ENCODE assay signal across 13 cellular contexts in genomic region chr4:185541251-185541671, GRCh38. TPM values are rescaled to one million over a fixed set of nuclear protein-coding genes. Genes with fewer than 3 reads are reported as not detected.
A peak's percentile ranks its signal among the peaks of the same experiment; 100 is the strongest.
DNase-seq lines count a peak whose midpoint lies in the region; ATAC-seq, FAIRE-seq and TF ChIP-seq lines count a peak whose summit lies in the region.
"Had no signal": no experiment of that assay in that cellular context is flagged by ENCODE, and none has a peak within 500 bp of the region (broad histone marks: within the 10 kb centered on the region; RNA-seq: fewer than 3 reads in every experiment).

No MANE protein-coding gene starts in this region.

- H3K9me3 ChIP-seq in GM12878 (replicated peaks; ENCODE audit: control insufficient read depth, insufficient read depth, low read length) = no peaks in the 10 kb centered on the region; the same call in 2 of the 3 replicates
- no peaks in the 10 kb centered on the region for H3K9me3 ChIP-seq in gastroesophageal sphincter
- H3K9me3 ChIP-seq in muscle layer of duodenum (ENCODE audit: control insufficient read depth in 1 of 2, low read length in 2 of 2) = no peaks in the 10 kb centered on the region
- H3K9me3 ChIP-seq in thyroid gland = no peaks in the 10 kb centered on the region

- CTCF ChIA-PET in GM12878 (lab: Yijun Ruan, JAX) (no interaction called here), GM10248 (lab: Yijun Ruan, JAX) (interaction anchor here (3.6 kb wide), 1 partner anchor 10 kb away, joined by 11 read pairs; no protein-coding TSS in a partner anchor)

- ATAC-seq in GM12878 = no peak
- peak; percentile 64 for ATAC-seq in gastroesophageal sphincter
- no peak for ATAC-seq in GM19452 (IDR thresholded peaks at IDR 0.05; ENCODE audit: unreplicated experiment)
- ATAC-seq: activated T-helper 17 cell treated with anti-CD3 and anti-CD28 coated beads, Interleukin-2, amount 50 U/mL, for 72 hours; T-cell had no signal

- no peaks in the 10 kb centered on the region for H3K79me2 ChIP-seq in GM12878 (ENCODE audit: control insufficient read depth, insufficient read depth, low read length)

- TF ChIP-seq EP300 in GM12878 (IDR thresholded peaks at IDR 0.05; ENCODE audit: borderline replicate concordance in 1 of 2, control insufficient read depth in 1 of 2, low read depth in 2 of 2, low read length in 2 of 2) (no peak), gastroesophageal sphincter (IDR thresholded peaks at IDR 0.05) (no peak)

- no peak overlapping the region for H2AFZ ChIP-seq in GM12878 (ENCODE audit: control insufficient read depth, low read depth, low read length)

- TF ChIP-seq RAD21 in GM12878 (IDR thresholded peaks at IDR 0.05; ENCODE audit: insufficient read depth, low read depth, low read length) = no peak

- H3K27ac ChIP-seq in GM12878 (ENCODE audit: control insufficient read depth, insufficient read depth) (no peak overlapping the region), gastroesophageal sphincter (peak overlapping the region; percentile 73 to 99 (median 79)), muscle layer of duodenum (ENCODE audit: low read length) (peak overlapping the region; percentile 43), thyroid gland (peak overlapping the region; percentile 75 to 80 (median 77))
- H3K27ac ChIP-seq: KMS-11 had no signal

- H4K20me1 ChIP-seq in GM12878 (ENCODE audit: control insufficient read depth, insufficient read depth) = no peaks in the 10 kb centered on the region

- H3K4me1 ChIP-seq in GM12878 (ENCODE audit: control insufficient read depth, insufficient read depth, low read length) (no peaks in the 10 kb centered on the region), gastroesophageal sphincter (peaks cover 3 to 51% (median 33%) of the 10 kb centered on the region in 3 donors), muscle layer of duodenum (ENCODE audit: control insufficient read depth in 1 of 2, insufficient read depth in 2 of 2, low read length in 2 of 2) (peaks cover 4 to 15% of the 10 kb centered on the region in 2 donors), thyroid gland (peaks cover 25 to 29% of the 10 kb centered on the region in 2 donors)

- TF ChIP-seq POLR2A in GM12878 (IDR thresholded peaks at IDR 0.05; ENCODE audit: low read depth, low read length) = no peak
- no peak for TF ChIP-seq POLR2A in gastroesophageal sphincter (IDR thresholded peaks at IDR 0.05)
- TF ChIP-seq POLR2A in thyroid gland (IDR thresholded peaks at IDR 0.05) = peak in 1 of 2 donors; percentile 59

- POLR2A ChIA-PET in GM12878 (lab: Charles Lee) (no interaction called here), GM10248 (lab: Yijun Ruan, JAX) (no interaction called here)

- RAD21 ChIA-PET in GM12878 (lab: Charles Lee; ENCODE audit: unreplicated experiment) = no interaction called here

- no peak for TF ChIP-seq CTCF in GM12878 (IDR thresholded peaks at IDR 0.05 in 2 of 3, conservative IDR thresholded peaks at IDR 0.05 in 1 of 3; ENCODE audit: control insufficient read depth in 2 of 3, extremely low read depth in 1 of 3, insufficient read depth in 1 of 3, low read depth in 3 of 3, low read length in 3 of 3)
- TF ChIP-seq CTCF in gastroesophageal sphincter (IDR thresholded peaks at IDR 0.05) = no peak
- no peak for TF ChIP-seq CTCF in thyroid gland (IDR thresholded peaks at IDR 0.05)
- TF ChIP-seq CTCF in GM10248 (IDR thresholded peaks at IDR 0.05; ENCODE audit: control extremely low read depth, extremely low read depth, low read depth, missing control alignments) = no peak

- H3K27me3 ChIP-seq in GM12878 (replicated peaks in 1 of 2; ENCODE audit: control insufficient read depth in 2 of 2, insufficient read depth in 2 of 2, low read length in 1 of 2) (peaks cover 0 to 3% of the 10 kb centered on the region in 2 experiments; a peak in 3 of 4 replicates), gastroesophageal sphincter (no peaks in the 10 kb centered on the region), muscle layer of duodenum (ENCODE audit: low read depth, low read length) (peaks cover 7% of the 10 kb centered on the region), thyroid gland (no peaks in the 10 kb centered on the region)

- intact Hi-C loops in GM12878 (cut with micrococcal nuclease; ENCODE audit: unreplicated experiment) (no loop called here), thyroid gland (cut with DNase I) (no loop called here)

- in situ Hi-C loops in GM12878 (cut with MboI) = no loop called here

- FAIRE-seq in GM12878 (lab: Jason Lieb, UNC) = no peak

- no peak overlapping the region for H3K9ac ChIP-seq in GM12878 (ENCODE audit: control insufficient read depth, insufficient read depth, low read length)
- H3K9ac ChIP-seq: KMS-11 had no signal

- H3K4me3 ChIP-seq in GM12878 = no peak overlapping the region
- no peak overlapping the region for H3K4me3 ChIP-seq in gastroesophageal sphincter
- no peak overlapping the region for H3K4me3 ChIP-seq in muscle layer of duodenum (ENCODE audit: low read depth in 1 of 2, low read length in 2 of 2)
- no peak overlapping the region for H3K4me3 ChIP-seq in thyroid gland (replicated peaks in 1 of 3)

- SMC1A ChIA-PET in GM12878 (lab: Charles Lee; ENCODE audit: uncharacterized antibody, unreplicated experiment) = no interaction called here

- H3K4me2 ChIP-seq in GM12878 (ENCODE audit: control insufficient read depth, insufficient read depth) = 0 out of 2 replicates have a peak overlapping the region, but pooled peaks have one; percentile 5
- H3K4me2 ChIP-seq: KMS-11 had no signal

- DNase-seq in GM12878 (ENCODE audit: low read depth, low spot score) (no peak), thyroid gland (peak; percentile 75 to 77), GM10248 (ENCODE audit: extremely low spot score) (no peak), SKM-1 treated with dmso at 0.1 percent for 144 hours (lab: John Stamatoyannopoulos, UW; ENCODE audit: unreplicated experiment) (no peak), activated gamma-delta T cell treated with Interleukin-2 at 50 U/mL for 16 hours (no peak)
- DNase-seq: activated CD4-positive, alpha-beta T cell treated with anti-CD3 and anti-CD28 coated beads for 48 hours; CD4-positive, alpha-beta memory T cell; T-cell had no signal

- BruUV-seq in GM12878 (replicated peaks; lab: Mats Ljungman, UMichigan) = no TSS peak

- H3K36me3 ChIP-seq in GM12878 (ENCODE audit: control insufficient read depth in 2 of 2, insufficient read depth in 2 of 2, low read length in 1 of 2) (no peaks in the 10 kb centered on the region), gastroesophageal sphincter (no peaks in the 10 kb centered on the region), muscle layer of duodenum (ENCODE audit: control insufficient read depth in 1 of 2, insufficient read depth in 2 of 2, low read length in 2 of 2) (no peaks in the 10 kb centered on the region), thyroid gland (no peaks in the 10 kb centered on the region)

- WGBS in GM12878 (ENCODE audit: insufficient coverage, insufficient replicate concordance, low lambda C conversion rate, missing lambda C conversion rate) = 35% methylated on average over 9 of the region's 9 CpGs
- WGBS in gastroesophageal sphincter (ENCODE audit: low coverage in 1 of 2), 2 donors = 1 to 12% methylated on average over 9 of the region's 9 CpGs
- WGBS in thyroid gland, 2 donors = 10 to 22% methylated on average over 9 of the region's 9 CpGs

TF ChIP-seq in GM12878, 131 proteins besides CTCF, POLR2A, EP300 and RAD21 (continues in another document):
- TF ChIP-seq SMAD5 (IDR thresholded peaks at IDR 0.05; ENCODE audit: low read depth) (no peak), ASH2L (IDR thresholded peaks at IDR 0.05; ENCODE audit: borderline replicate concordance, low read depth) (no peak), NFYA (IDR thresholded peaks at IDR 0.05; ENCODE audit: borderline replicate concordance, low read depth, low read length) (no peak), BCL3 (IDR thresholded peaks at IDR 0.05; ENCODE audit: borderline replicate concordance, insufficient read depth, low read depth, low read length, poor library complexity, severe bottlenecking) (no peak), YY1 (IDR thresholded peaks at IDR 0.05; ENCODE audit: low read depth, low read length) (no peak), MEF2B (IDR thresholded peaks at IDR 0.05; ENCODE audit: partially characterized antibody, poor library complexity, severe bottlenecking) (no peak), NFXL1 (IDR thresholded peaks at IDR 0.05; ENCODE audit: borderline replicate concordance) (no peak), CHD2 (IDR thresholded peaks at IDR 0.05; ENCODE audit: borderline replicate concordance, low read depth, low read length) (no peak), YBX1 (IDR thresholded peaks at IDR 0.05) (no peak)

RNA-seq across cellular contexts. Expression of gene PDLIM3, which starts 6.0 kb away (rescaled TPM):
- 1.8 and 3.8 TPM in 2 replicates for total RNA-seq in GM12878 (2013; cell fraction: nucleolus; rRNA removed)
- total RNA-seq in GM12878 (2014; rRNA removed) (not detected in 2 replicates), GM12878 (2014; rRNA removed; fragmentation: Illumina TruSeq; extraction: Trizol) (not detected in 2 replicates), GM12878 (2021) (not detected in 2 replicates), gastroesophageal sphincter (1,000 to 10,000 TPM; 1,505 to 2,123 (median 1,752) TPM), thyroid gland (100 to 1,000 TPM; 124 to 411 (median 252) TPM)
- 0.35 TPM for polyA plus RNA-seq in GM12878 (2011; ENCODE audit: low read depth)
- polyA plus RNA-seq in GM12878 (2011; rRNA removed) (0.08 and 0.10 TPM in 2 replicates), GM12878 (2014; fragmentation: Illumina TruSeq; extraction: Trizol) (not detected in 2 replicates), GM12878 (2014; fragmentation: Nextera tagmentation; extraction: Ambion mirVana) (under 1 TPM in 1 of 2 experiments, not detected in 1; 0.04 TPM), GM12878 (2014; rRNA removed) (not detected in 2 replicates), GM12878 (2016; fragmentation: Nextera tagmentation; extraction: Ambion mirVana) (under 1 TPM in 1 of 2 experiments, not detected in 1; 0.43 TPM)
- 0.10 and 0.12 TPM in 2 replicates for polyA plus RNA-seq in GM12878 (2011; cell fraction: cytosol; rRNA removed)
- 0.21 TPM in 1 of 2 replicates, not detected in the other for polyA plus RNA-seq in GM12878 (2011; cell fraction: nucleus; rRNA removed)
- polyA plus RNA-seq in GM12878 (2012) = 0.48 and 0.50 TPM in 2 replicates
- polyA minus RNA-seq in GM12878 (2011; rRNA and poly(A)+ RNA removed) = 0.10 and 0.15 TPM in 2 replicates
- polyA minus RNA-seq in GM12878 (2011; cell fraction: cytosol; rRNA and poly(A)+ RNA removed) = not detected in 2 replicates
- 0.60 TPM in 1 of 2 replicates, not detected in the other for polyA minus RNA-seq in GM12878 (2011; cell fraction: nucleus; rRNA and poly(A)+ RNA removed)
- total RNA-seq: activated T-helper 17 cell treated with anti-CD3 and anti-CD28 coated beads, Interleukin-2, amount 50 U/mL, for 72 hours; CD4-positive, alpha-beta memory T cell had no signal
- polyA plus RNA-seq: CD4-positive, alpha-beta memory T cell had no signal

Comparison
In these comparisons a context has a peak if more than half of its experiments do, and no peak if none do; other contexts are left out.
1. DNase-seq: peak in thyroid gland (2 of 2); none in GM12878 (single experiment), GM10248 (single experiment), SKM-1 treated with dmso at 0.1 percent for 144 hours (single experiment) and activated gamma-delta T cell treated with Interleukin-2 at 50 U/mL for 16 hours (single experiment).
2. RNA of gene PDLIM3, which starts 6.0 kb away (total RNA-seq): 1,505 to 2,123 TPM in gastroesophageal sphincter and 124 to 411 TPM in thyroid gland; 1.8 to 3.8 TPM in GM12878; every median in the first group is over 10 times any median in the second.